ENCODE assay signal across 8 cellular contexts in genomic region chr1:155970531-155971167, GRCh38. TPM values are rescaled to one million over a fixed set of nuclear protein-coding genes. Genes with fewer than 3 reads are reported as not detected.
A peak's percentile ranks its signal among the peaks of the same experiment; 100 is the strongest.
DNase-seq lines count a peak whose midpoint lies in the region; ATAC-seq and TF ChIP-seq lines count a peak whose summit lies in the region.

No MANE protein-coding gene starts in this region.

- no peak overlapping the region for H3K4me2 ChIP-seq in mesendoderm (ENCODE audit: low read length)

- H2BK15ac ChIP-seq in mesendoderm (replicated peaks; ENCODE audit: low read depth) = no peak overlapping the region

- peaks cover 52% of the 10 kb centered on the region for H3K79me2 ChIP-seq in mesendoderm (ENCODE audit: control insufficient read depth, insufficient read depth, low read length)

- ATAC-seq in HG03095 (IDR thresholded peaks at IDR 0.05; ENCODE audit: unreplicated experiment) (peak; percentile 55), thoracic aorta (ENCODE audit: insufficient number of reproducible peaks, low FRiP score, low read depth) (peak; percentile 21)

- H3K9ac ChIP-seq in mesendoderm (ENCODE audit: low read length) = peak overlapping the region; percentile 1

- no peak overlapping the region for H2AK5ac ChIP-seq in mesendoderm (ENCODE audit: low read length)

- no CpG with 5 or more reads among the region's 11 CpGs for WGBS in mesendoderm (ENCODE audit: extremely low coverage, insufficient coverage, low lambda C conversion rate)

- H3K4me1 ChIP-seq in mesendoderm (ENCODE audit: control insufficient read depth, low read depth, low read length) = peaks cover 14% of the 10 kb centered on the region
- H3K4me1 ChIP-seq in thoracic aorta (ENCODE audit: control insufficient read depth in 1 of 2, low read depth in 2 of 2) = peaks cover 74 to 89% of the 10 kb centered on the region in 2 donors

- H3K23ac ChIP-seq in mesendoderm (ENCODE audit: low read length) = no peak overlapping the region

- no peaks in the 10 kb centered on the region for H3K9me3 ChIP-seq in thoracic aorta

- H3K79me1 ChIP-seq in mesendoderm (ENCODE audit: low read length) = peaks cover 41% of the 10 kb centered on the region

- TF ChIP-seq CTCF in GM10266 (IDR thresholded peaks at IDR 0.05; ENCODE audit: control insufficient read depth, insufficient read depth, low read depth, missing control alignments) (no peak), thoracic aorta (IDR thresholded peaks at IDR 0.05) (no peak)

- no peaks in the 10 kb centered on the region for H3K27me3 ChIP-seq in mesendoderm (ENCODE audit: insufficient read depth, low read length, poor library complexity)
- H3K27me3 ChIP-seq in thoracic aorta (replicated peaks; ENCODE audit: insufficient read depth) = no peaks in the 10 kb centered on the region

- H2BK120ac ChIP-seq in mesendoderm (ENCODE audit: low read depth, low read length) = no peak overlapping the region

- DNase-seq in GM10266 (ENCODE audit: extremely low spot score) = peak; percentile 75
- peak; percentile 99 for DNase-seq in SKM-1 treated with dmso at 0.1 percent for 144 hours (lab: John Stamatoyannopoulos, UW; ENCODE audit: unreplicated experiment)
- peak; percentile 83 for DNase-seq in dermis blood vessel endothelial cell
- peak; percentile 46 for DNase-seq in mesendoderm
- peak; percentile 68 for DNase-seq in thoracic aorta (ENCODE audit: low spot score)
- no peak for DNase-seq in DMS79 (lab: John Stamatoyannopoulos, UW)
- no peak for DNase-seq in NCI-H146 treated with DMSO at 0.1 percent for 48 hours (lab: John Stamatoyannopoulos, UW; ENCODE audit: unreplicated experiment)

- H4K5ac ChIP-seq in mesendoderm (ENCODE audit: low read length) = no peak overlapping the region

- H3K56ac ChIP-seq in mesendoderm (ENCODE audit: low read length) = peak overlapping the region; percentile 54

- H3K27ac ChIP-seq in mesendoderm (ENCODE audit: low read depth, low read length) (no peak overlapping the region), thoracic aorta (peak overlapping the region; percentile 66 to 75)

- H3K4ac ChIP-seq in mesendoderm (ENCODE audit: low read depth, low read length) = no peak overlapping the region

- no peak overlapping the region for H4K8ac ChIP-seq in mesendoderm (ENCODE audit: low read depth, low read length)

- no peak overlapping the region for H2BK5ac ChIP-seq in mesendoderm (ENCODE audit: low read length)

- H3K36me3 ChIP-seq in mesendoderm (ENCODE audit: control insufficient read depth, insufficient read depth, low read length) (peaks cover 5% of the 10 kb centered on the region), thoracic aorta (peaks cover 34% of the 10 kb centered on the region)

- H3K18ac ChIP-seq in mesendoderm (ENCODE audit: low read length) = no peak overlapping the region

- H3K4me3 ChIP-seq in mesendoderm (ENCODE audit: low read length) (no peak overlapping the region), thoracic aorta (peak overlapping the region; percentile 40)

RNA-seq across cellular contexts. Expression of gene ARHGEF2, which starts 7.7 kb away (rescaled TPM):
- total RNA-seq in dermis blood vessel endothelial cell (101 and 147 TPM in 2 replicates), thoracic aorta (100 to 1,000 TPM; 162 to 166 TPM)
- polyA plus RNA-seq in mesendoderm (2013, experiment 1 of 2) = 28.6 TPM
- 27.5 TPM for polyA plus RNA-seq in mesendoderm (2013, experiment 2 of 2)

RNA-seq across cellular contexts. Expression of gene RXFP4, which starts 29.2 kb away (rescaled TPM):
- total RNA-seq in dermis blood vessel endothelial cell (0.19 TPM in 1 of 2 replicates, not detected in the other), thoracic aorta (not detected)
- polyA plus RNA-seq in mesendoderm (2013, experiment 1 of 2) = not detected
- not detected for polyA plus RNA-seq in mesendoderm (2013, experiment 2 of 2)

RNA-seq across cellular contexts. Expression of gene KHDC4, which starts 36.4 kb away (rescaled TPM):
- total RNA-seq in dermis blood vessel endothelial cell (25.7 and 32.8 TPM in 2 replicates), thoracic aorta (10 to 100 TPM; 50.6 to 56.9 TPM)
- polyA plus RNA-seq in mesendoderm (2013, experiment 1 of 2) = 21.5 TPM
- polyA plus RNA-seq in mesendoderm (2013, experiment 2 of 2) = 21.5 TPM

RNA-seq across cellular contexts. Expression of gene SSR2, which starts 50.1 kb away (rescaled TPM):
- total RNA-seq in dermis blood vessel endothelial cell (516 and 723 TPM in 2 replicates), thoracic aorta (100 to 1,000 TPM; 132 to 241 TPM)
- 289 TPM for polyA plus RNA-seq in mesendoderm (2013, experiment 1 of 2)
- 291 TPM for polyA plus RNA-seq in mesendoderm (2013, experiment 2 of 2)

RNA-seq across cellular contexts. Expression of gene RIT1, which starts 59.5 kb away (rescaled TPM):
- 59.4 and 60.6 TPM in 2 replicates for total RNA-seq in dermis blood vessel endothelial cell
- polyA plus RNA-seq in mesendoderm (2013, experiment 1 of 2) = 10.1 TPM
- 9.6 TPM for polyA plus RNA-seq in mesendoderm (2013, experiment 2 of 2)
- 10 to 100 TPM; 27.1 to 42.8 TPM for total RNA-seq in thoracic aorta

Comparison
In these comparisons a context has a peak if more than half of its experiments do, and no peak if none do; other contexts are left out.
1. DNase-seq: peak in GM10266 (single experiment), SKM-1 treated with dmso at 0.1 percent for 144 hours (single experiment), dermis blood vessel endothelial cell (single experiment), mesendoderm (single experiment) and thoracic aorta (single experiment); none in DMS79 (single experiment) and NCI-H146 treated with DMSO at 0.1 percent for 48 hours (single experiment).